In the genomic region with DNA sequence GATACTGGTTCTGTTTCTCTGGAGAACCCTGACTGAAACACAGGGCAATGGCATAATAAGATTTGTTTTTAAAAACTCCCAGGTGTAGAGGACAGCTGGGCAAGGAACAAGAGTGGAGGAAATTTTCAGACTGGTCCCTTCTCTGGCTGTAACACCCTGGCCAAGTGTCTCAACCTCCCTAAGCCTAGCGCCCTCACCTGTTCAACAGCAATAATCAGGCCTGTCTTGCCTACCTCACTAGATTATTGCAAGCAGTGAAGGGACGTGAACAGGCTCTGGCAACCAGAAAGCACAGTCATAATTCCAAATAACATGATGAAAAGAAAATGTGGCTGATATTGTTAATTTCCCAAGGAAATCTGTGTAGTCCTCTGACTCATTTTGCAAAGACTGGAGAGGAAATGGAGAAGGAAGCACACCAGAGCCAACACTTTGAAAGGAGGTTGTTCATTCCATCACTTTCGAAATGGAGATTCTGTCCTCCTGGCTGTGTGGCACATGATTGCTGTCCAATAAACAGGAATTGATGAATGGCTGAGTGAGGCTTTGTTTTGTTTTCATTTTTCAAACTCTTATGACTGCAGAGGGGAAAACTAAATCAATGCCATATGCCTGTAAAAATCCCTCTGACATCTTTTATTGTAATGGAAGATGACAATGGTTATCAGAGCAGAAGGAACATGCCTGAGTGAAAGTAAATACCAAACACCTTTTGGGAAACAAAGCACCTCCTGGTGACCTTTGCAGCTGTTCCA, we compare ENCODE assay signal across 10 cellular contexts.
DNase-seq lines count a peak whose midpoint lies in the region; ATAC-seq, FAIRE-seq and TF ChIP-seq lines count a peak whose summit lies in the region.
"Had no signal": no experiment of that assay in that cellular context is flagged by ENCODE, and none has a peak within 500 bp of the region (broad histone marks: within the 10 kb centered on the region; RNA-seq: fewer than 3 reads in every experiment).

No MANE protein-coding gene starts in this region.

- H2BK5ac ChIP-seq in H1 (ENCODE audit: low read depth, low read length): no peak overlapping the region

- no peak overlapping the region for H2AFZ ChIP-seq in H1 (ENCODE audit: low read length)

- no peaks in the 10 kb centered on the region for H3K79me2 ChIP-seq in H1 (ENCODE audit: control insufficient read depth in 1 of 2, insufficient read depth in 2 of 2, low read length in 2 of 2)

- no peak overlapping the region for H2AK5ac ChIP-seq in H1 (ENCODE audit: low read depth, low read length)

- peak; percentile 50 to 64 for TF ChIP-seq RAD21 in H1 (IDR thresholded peaks at IDR 0.05 in 1 of 2, conservative IDR thresholded peaks at IDR 0.05 in 1 of 2; ENCODE audit: low read depth in 2 of 2, low read length in 2 of 2)

- H3K4me2 ChIP-seq in H1 (ENCODE audit: insufficient read depth in 1 of 2, low read depth in 2 of 2, low read length in 2 of 2): no peak overlapping the region

- H3K9me3 ChIP-seq in H1 (ENCODE audit: insufficient read depth in 2 of 2, low read depth in 1 of 2, low read length in 1 of 2): peaks cover 4 to 9% of the 10 kb centered on the region in 2 experiments; a peak in 2 of 4 replicates

- no peak for TF ChIP-seq POLR2A in H1 (IDR thresholded peaks at IDR 0.05; ENCODE audit: control extremely low read depth in 1 of 2, low read depth in 2 of 2, low read length in 2 of 2)

- no peak overlapping the region for H4K8ac ChIP-seq in H1 (ENCODE audit: extremely low read depth, insufficient read depth, low read length)

- POLR2A ChIA-PET in H1 (lab: Charles Lee; ENCODE audit: partially characterized antibody): no interaction called here

- H4K20me1 ChIP-seq in H1 (replicated peaks in 1 of 2; ENCODE audit: control insufficient read depth in 1 of 2, insufficient read depth in 2 of 2, low read length in 2 of 2): no peaks in the 10 kb centered on the region

- no peak overlapping the region for H3K18ac ChIP-seq in H1 (ENCODE audit: extremely low read depth, low read length)

- H3K4me3 ChIP-seq in H1 (ENCODE audit: extremely low read depth in 1 of 4, insufficient read depth in 2 of 4, low read depth in 3 of 4, low read length in 4 of 4): no peak overlapping the region
- no peak overlapping the region for H3K4me3 ChIP-seq in retinal pigment epithelial cell (ENCODE audit: low read length)

- no peak overlapping the region for H3K23ac ChIP-seq in H1 (ENCODE audit: insufficient read length)

- no peaks in the 10 kb centered on the region; a peak in 1 of 7 replicates for H3K4me1 ChIP-seq in H1 (replicated peaks in 1 of 4; ENCODE audit: control insufficient read depth in 3 of 4, insufficient read depth in 4 of 4, low read length in 3 of 4)

- CTCF ChIA-PET in H1 (lab: Charles Lee; ENCODE audit: partially characterized antibody): interaction anchor here (0.5 to 3.1 kb wide), 8 partner anchors 9 to 183 kb away, joined by 3 to 12 read pairs (median 3); no protein-coding TSS in a partner anchor

- H3K79me1 ChIP-seq in H1 (ENCODE audit: low read depth, low read length): no peaks in the 10 kb centered on the region

- H2BK12ac ChIP-seq in H1 (ENCODE audit: low read depth, low read length): no peak overlapping the region

- no peaks in the 10 kb centered on the region; a peak in 1 of 8 replicates for H3K36me3 ChIP-seq in H1 (ENCODE audit: control insufficient read depth in 2 of 4, insufficient read depth in 4 of 4, low read length in 3 of 4)

- no peak overlapping the region for H3K27ac ChIP-seq in H1 (ENCODE audit: low read depth, low read length)

- FAIRE-seq in H1 (lab: Jason Lieb, UNC): no peak
- FAIRE-seq: endometrium had no signal

- DNase-seq in NCI-H748 (lab: John Stamatoyannopoulos, UW; ENCODE audit: unreplicated experiment) (peak; percentile 66), NCI-H748 treated with DMSO at 0.1 percent for 48 hours (lab: John Stamatoyannopoulos, UW) (no peak), M059J (ENCODE audit: low read depth) (peak; percentile 17), H1 (ENCODE audit: low read depth in 1 of 2, low spot score in 2 of 2) (no peak), retinal pigment epithelial cell (ENCODE audit: low read depth) (no peak), GOT3 (lab: John Stamatoyannopoulos, UW) (no peak), activated gamma-delta T cell treated with Interleukin-2 at 50 U/mL for 16 hours (no peak)
- DNase-seq: stimulated activated CD4-positive, alpha-beta T cell treated with anti-CD3 and anti-CD28 coated beads, Interleukin-1b, Interleukin-23, amount 100 ng/mL, for 48 hours had no signal

- no peak overlapping the region for H2BK20ac ChIP-seq in H1 (ENCODE audit: low read length)

- H3K4ac ChIP-seq in H1 (replicated peaks; ENCODE audit: insufficient read length, low read depth, low read length): no peak overlapping the region

- H4K5ac ChIP-seq in H1 (ENCODE audit: insufficient read length, low read depth, low read length): no peak overlapping the region

- no peak overlapping the region for H4K91ac ChIP-seq in H1 (replicated peaks; ENCODE audit: insufficient read length, low read length)

- no peaks in the 10 kb centered on the region for H3K27me3 ChIP-seq in H1 (replicated peaks in 1 of 4; ENCODE audit: control insufficient read depth in 3 of 4, extremely low read depth in 1 of 4, insufficient read depth in 3 of 4, low read length in 3 of 4)

- TF ChIP-seq CTCF in H1 (IDR thresholded peaks at IDR 0.05; ENCODE audit: control extremely low read depth in 1 of 3, insufficient read depth in 1 of 3, low read depth in 1 of 3, low read length in 3 of 3) (peak; percentile 54 to 65 (median 55)), retinal pigment epithelial cell (conservative IDR thresholded peaks at IDR 0.05; ENCODE audit: low read depth, low read length) (peak; percentile 30)

- H3K23me2 ChIP-seq in H1 (ENCODE audit: low read depth, low read length): no peaks in the 10 kb centered on the region

- no peak for TF ChIP-seq EP300 in H1 (IDR thresholded peaks at IDR 0.05; ENCODE audit: borderline replicate concordance in 1 of 2, low read depth in 2 of 2, low read length in 2 of 2)

- no peak overlapping the region for H3K56ac ChIP-seq in H1 (replicated peaks; ENCODE audit: insufficient read length, low read depth, low read length)

- H2BK15ac ChIP-seq in H1 (ENCODE audit: low read length): no peak overlapping the region

- H3K9ac ChIP-seq in H1 (replicated peaks in 1 of 4; ENCODE audit: extremely low read depth in 1 of 4, low read depth in 3 of 4, low read length in 3 of 4): no peak overlapping the region

- no peak overlapping the region for H3K14ac ChIP-seq in H1 (ENCODE audit: insufficient read length)

- H2BK120ac ChIP-seq in H1 (replicated peaks; ENCODE audit: low read depth, low read length): no peak overlapping the region

- 63% methylated on average over 3 of the region's 3 CpGs; no CpG with 5 or more reads in 1 of the 2 experiments for WGBS in H1 (ENCODE audit: extremely low coverage in 1 of 2, insufficient coverage in 1 of 2, insufficient read length in 1 of 2, insufficient replicate concordance in 2 of 2, low coverage in 1 of 2, low lambda C conversion rate in 2 of 2, missing lambda C conversion rate in 1 of 2), 2 experiments

- ATAC-seq in HG03097 (IDR thresholded peaks at IDR 0.05; ENCODE audit: low FRiP score, unreplicated experiment): no peak

TF ChIP-seq in H1, 55 proteins besides CTCF, POLR2A, EP300 and RAD21:
- TF ChIP-seq YY1 (IDR thresholded peaks at IDR 0.05; ENCODE audit: low read depth, low read length) (no peak), SAP30 (IDR thresholded peaks at IDR 0.05; ENCODE audit: insufficient read depth, insufficient replicate concordance, low read length) (no peak), SUZ12 (IDR thresholded peaks at IDR 0.05; ENCODE audit: low read length) (no peak), NANOG (IDR thresholded peaks at IDR 0.05; ENCODE audit: insufficient read depth, low read depth, low read length, poor library complexity, severe bottlenecking) (no peak), SP4 (IDR thresholded peaks at IDR 0.05; ENCODE audit: low read length) (no peak), BRCA1 (IDR thresholded peaks at IDR 0.05; ENCODE audit: low read depth, low read length) (no peak), SRF (IDR thresholded peaks at IDR 0.05; ENCODE audit: low read depth, low read length) (no peak)
- TF ChIP-seq, protein P1, sequence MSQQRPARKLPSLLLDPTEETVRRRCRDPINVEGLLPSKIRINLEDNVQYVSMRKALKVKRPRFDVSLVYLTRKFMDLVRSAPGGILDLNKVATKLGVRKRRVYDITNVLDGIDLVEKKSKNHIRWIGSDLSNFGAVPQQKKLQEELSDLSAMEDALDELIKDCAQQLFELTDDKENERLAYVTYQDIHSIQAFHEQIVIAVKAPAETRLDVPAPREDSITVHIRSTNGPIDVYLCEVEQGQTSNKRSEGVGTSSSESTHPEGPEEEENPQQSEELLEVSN (IDR thresholded peaks at IDR 0.05): no peak
- TF ChIP-seq, protein P2, sequence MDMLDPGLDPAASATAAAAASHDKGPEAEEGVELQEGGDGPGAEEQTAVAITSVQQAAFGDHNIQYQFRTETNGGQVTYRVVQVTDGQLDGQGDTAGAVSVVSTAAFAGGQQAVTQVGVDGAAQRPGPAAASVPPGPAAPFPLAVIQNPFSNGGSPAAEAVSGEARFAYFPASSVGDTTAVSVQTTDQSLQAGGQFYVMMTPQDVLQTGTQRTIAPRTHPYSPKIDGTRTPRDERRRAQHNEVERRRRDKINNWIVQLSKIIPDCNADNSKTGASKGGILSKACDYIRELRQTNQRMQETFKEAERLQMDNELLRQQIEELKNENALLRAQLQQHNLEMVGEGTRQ (IDR thresholded peaks at IDR 0.05; ENCODE audit: low read length): no peak

Comparison
In these comparisons a context has a peak if more than half of its experiments do, and no peak if none do; other contexts are left out.
1. DNase-seq: peak in NCI-H748 (single experiment) and M059J (single experiment); none in NCI-H748 treated with DMSO at 0.1 percent for 48 hours (single experiment), H1 (0 of 2), retinal pigment epithelial cell (single experiment), GOT3 (single experiment) and activated gamma-delta T cell treated with Interleukin-2 at 50 U/mL for 16 hours (single experiment).